ENCODE assay signal across 1 cellular context in genomic region chr12:26841085-26841484, GRCh38.
A peak's percentile ranks its signal among the peaks of the same experiment; 100 is the strongest.
TF ChIP-seq lines count a peak whose summit lies in the region.

No MANE protein-coding gene starts in this region.

TF ChIP-seq in HepG2, 621 proteins besides CTCF, POLR2A, EP300 and RAD21:
- TF ChIP-seq SOX13 (IDR thresholded peaks at IDR 0.05) (no peak), SOX13 (CRISPR knock-in tag; conservative IDR thresholded peaks at IDR 0.05 in 1 of 2, IDR thresholded peaks at IDR 0.05 in 1 of 2) (peak in 1 of 2 experiments; percentile 29; a peak in 1 of 4 replicates), ZNF331 (CRISPR knock-in tag; IDR thresholded peaks at IDR 0.05) (no peak), TEAD3 (CRISPR knock-in tag; optimal IDR thresholded peaks at IDR 0.05; ENCODE audit: borderline replicate concordance) (peak; percentile 40), MTF2 (CRISPR knock-in tag; IDR thresholded peaks at IDR 0.05; ENCODE audit: borderline replicate concordance) (no peak), SOX5 (CRISPR knock-in tag; IDR thresholded peaks at IDR 0.05; ENCODE audit: borderline replicate concordance) (0 out of 2 replicates have a peak, but pooled peaks have one; percentile 25), ZSCAN12 (CRISPR knock-in tag; IDR thresholded peaks at IDR 0.05) (no peak), MAX (IDR thresholded peaks at IDR 0.05) (peak; percentile 46; the same call in 1 of the 2 replicates), SAP130 (CRISPR knock-in tag; IDR thresholded peaks at IDR 0.05; ENCODE audit: low read depth) (0 out of 2 replicates have a peak, but pooled peaks have one; percentile 13), FOXP1 (IDR thresholded peaks at IDR 0.05) (no peak), FOXP1 (CRISPR knock-in tag; IDR thresholded peaks at IDR 0.05) (peak; percentile 40; the same call in 1 of the 2 replicates), ZNF333 (CRISPR knock-in tag; IDR thresholded peaks at IDR 0.05; ENCODE audit: borderline replicate concordance) (no peak), ZMYM2 (CRISPR knock-in tag; IDR thresholded peaks at IDR 0.05) (no peak), ARID5B (CRISPR knock-in tag; IDR thresholded peaks at IDR 0.05) (peak; percentile 69), NR2C2 (CRISPR knock-in tag; IDR thresholded peaks at IDR 0.05; ENCODE audit: borderline replicate concordance) (0 out of 2 replicates have a peak, but pooled peaks have one; percentile 20), NR2F6 (IDR thresholded peaks at IDR 0.05) (peak; percentile 76), NR2F6 (CRISPR knock-in tag; IDR thresholded peaks at IDR 0.05) (peak; percentile 56; the same call in 1 of the 2 replicates), RXRB (CRISPR knock-in tag; IDR thresholded peaks at IDR 0.05; ENCODE audit: borderline replicate concordance) (peak; percentile 16; the same call in 1 of the 2 replicates), FOSL2 (CRISPR knock-in tag; IDR thresholded peaks at IDR 0.05) (0 out of 2 replicates have a peak, but pooled peaks have one; percentile 10), FOXA3 (CRISPR knock-in tag; IDR thresholded peaks at IDR 0.05) (0 out of 2 replicates have a peak, but pooled peaks have one; percentile 11), ZBTB43 (CRISPR knock-in tag; conservative IDR thresholded peaks at IDR 0.05) (no peak), BCL6 (CRISPR knock-in tag; IDR thresholded peaks at IDR 0.05) (0 out of 2 replicates have a peak, but pooled peaks have one; percentile 45), TCF7 (IDR thresholded peaks at IDR 0.05; ENCODE audit: low read depth) (peak; percentile 75; the same call in 1 of the 2 replicates), SALL1 (CRISPR knock-in tag; IDR thresholded peaks at IDR 0.05) (peak; percentile 28; the same call in 1 of the 2 replicates), TMF1 (CRISPR knock-in tag; IDR thresholded peaks at IDR 0.05; ENCODE audit: low read depth) (no peak), HDAC2 (CRISPR knock-in tag; IDR thresholded peaks at IDR 0.05) (peak; percentile 18; the same call in 1 of the 2 replicates), SOX6 (IDR thresholded peaks at IDR 0.05) (no peak), SOX6 (CRISPR knock-in tag; IDR thresholded peaks at IDR 0.05) (0 out of 2 replicates have a peak, but pooled peaks have one; percentile 9), HNF1A (IDR thresholded peaks at IDR 0.05; ENCODE audit: low read depth) (no peak), HNF1A (CRISPR knock-in tag; IDR thresholded peaks at IDR 0.05; ENCODE audit: borderline replicate concordance) (peak; percentile 37; the same call in 1 of the 2 replicates), PBX3 (CRISPR knock-in tag; IDR thresholded peaks at IDR 0.05; ENCODE audit: borderline replicate concordance) (no peak), ZNF567 (CRISPR knock-in tag; IDR thresholded peaks at IDR 0.05; ENCODE audit: borderline replicate concordance) (no peak), PATZ1 (CRISPR knock-in tag; IDR thresholded peaks at IDR 0.05) (peak; percentile 59)
